23 cellular contexts compared by ENCODE assay signal in the genomic region with DNA sequence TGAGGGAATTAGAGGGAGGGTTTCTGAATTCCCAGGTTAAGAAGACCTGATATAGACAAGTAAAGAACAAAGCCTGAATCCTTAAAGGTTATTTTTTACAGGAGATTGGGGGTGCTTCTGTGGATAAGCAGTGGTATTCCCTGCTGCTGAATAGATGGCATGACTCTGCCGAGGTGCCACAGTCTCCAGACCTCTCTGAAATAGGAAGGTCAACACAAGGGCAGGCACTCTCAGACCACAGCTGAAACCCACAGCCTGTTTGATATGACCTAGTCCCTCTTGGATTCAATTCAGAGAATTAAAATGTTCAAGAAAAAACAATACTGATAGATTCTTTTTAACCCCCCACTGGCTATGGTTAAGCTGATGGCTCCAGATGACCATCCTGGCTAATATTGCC.
A peak's percentile ranks its signal among the peaks of the same experiment; 100 is the strongest.
DNase-seq lines count a peak whose midpoint lies in the region; ATAC-seq, FAIRE-seq and TF ChIP-seq lines count a peak whose summit lies in the region.
"Had no signal": no experiment of that assay in that cellular context is flagged by ENCODE, and none has a peak within 500 bp of the region (broad histone marks: within the 10 kb centered on the region; RNA-seq: fewer than 3 reads in every experiment).

No MANE protein-coding gene starts in this region.

- H3K4me1 ChIP-seq in astrocyte (ENCODE audit: insufficient read depth, low read length) = peaks cover 19% of the 10 kb centered on the region
- no peaks in the 10 kb centered on the region for H3K4me1 ChIP-seq in gastrocnemius medialis

- H3K36me3 Mint-ChIP-seq in activated T-cell treated with anti-CD3 and anti-CD28 coated beads, Interleukin-2, amount 50 U/mL, for 72 hours (ENCODE audit: insufficient read depth in 2 of 2) = no peaks in the 10 kb centered on the region
- H3K36me3 Mint-ChIP-seq in astrocyte (ENCODE audit: low read depth, unreplicated experiment) = peaks cover 3% of the 10 kb centered on the region

- peak in 1 of 2 donors; percentile 41 for ATAC-seq in activated T-cell treated with anti-CD3 and anti-CD28 coated beads, Interleukin-2, amount 50 U/mL, for 72 hours (replicated peaks in 1 of 2)
- ATAC-seq in HG02763 (IDR thresholded peaks at IDR 0.05; ENCODE audit: unreplicated experiment) = no peak
- ATAC-seq in gastrocnemius medialis = no peak
- ATAC-seq: activated T-cell treated with anti-CD3 and anti-CD28 coated beads, Interleukin-2, amount 50 U/mL, for 4 hours; HCT116 had no signal

- intact Hi-C loops in gastrocnemius medialis (cut with DNase I; ENCODE audit: low total_unique reads) = no loop called here

- H3K36me3 ChIP-seq in astrocyte (ENCODE audit: insufficient read depth, low read length) (no peaks in the 10 kb centered on the region), gastrocnemius medialis (no peaks in the 10 kb centered on the region)
- H3K36me3 ChIP-seq: thoracic aorta had no signal

- H3K27ac ChIP-seq in astrocyte (ENCODE audit: low read depth, low read length) = no peak overlapping the region
- H3K27ac ChIP-seq in gastrocnemius medialis = no peak overlapping the region
- H3K27ac ChIP-seq: PC-9, thoracic aorta had no signal

- FAIRE-seq in astrocyte (lab: Jason Lieb, UNC) = no peak
- FAIRE-seq: A204.1, G401.6 had no signal

- TF ChIP-seq CTCF in astrocyte (IDR thresholded peaks at IDR 0.05; ENCODE audit: insufficient read depth, low read depth, low read length) (no peak), gastrocnemius medialis (IDR thresholded peaks at IDR 0.05 in 4 of 5, conservative IDR thresholded peaks at IDR 0.05 in 1 of 5) (no peak)

- no peak for TF ChIP-seq POLR2A in gastrocnemius medialis (IDR thresholded peaks at IDR 0.05)

- DNase-seq in activated T-cell treated with anti-CD3 and anti-CD28 coated beads, Interleukin-2, amount 50 U/mL, for 72 hours = no peak
- no peak for DNase-seq in activated T-cell treated with anti-CD3 and anti-CD28 coated beads, Interleukin-2, amount 50 U/mL, for 48 hours
- DNase-seq in LHCN-M2 (ENCODE audit: low read depth) (peak; percentile 71), astrocyte (ENCODE audit: low read depth) (peak; percentile 5), renal cortical epithelial cell (ENCODE audit: low read depth) (peak; percentile 11), gastrocnemius medialis (no peak)
- DNase-seq in activated effector memory CD4-positive, alpha-beta T cell treated with anti-CD3 and anti-CD28 coated beads, Interleukin-2, amount 50 U/mL, for 16 hours = no peak
- DNase-seq: activated CD8-positive, alpha-beta memory T cell treated with anti-CD3 and anti-CD28 coated beads for 24 hours; activated T-cell treated with anti-CD3 and anti-CD28 coated beads, Interleukin-2, amount 50 U/mL, for 4 hours; effector memory CD4-positive, alpha-beta T cell; left cardiac atrium; NCI-H187; NCI-H345; PC-9; T-helper 9 cell had no signal

- in situ Hi-C loops in gastrocnemius medialis (cut with MboI; ENCODE audit: low sequenced_read_pairs in 4 of 4) = no loop called here

- H3K9me3 Mint-ChIP-seq in activated T-cell treated with anti-CD3 and anti-CD28 coated beads, Interleukin-2, amount 50 U/mL, for 72 hours = no peaks in the 10 kb centered on the region
- H3K9me3 Mint-ChIP-seq in astrocyte (ENCODE audit: unreplicated experiment) = no peaks in the 10 kb centered on the region
- H3K9me3 Mint-ChIP-seq: activated naive CD4-positive, alpha-beta T cell treated with anti-CD3 and anti-CD28 coated beads, Interleukin-2, amount 50 U/mL, for 24 hours; activated T-cell treated with anti-CD3 and anti-CD28 coated beads, Interleukin-2, amount 50 U/mL, for 4 hours; IgD-negative memory B cell; nephron had no signal

- H3K4me3 Mint-ChIP-seq in activated T-cell treated with anti-CD3 and anti-CD28 coated beads, Interleukin-2, amount 50 U/mL, for 72 hours = peak overlapping the region in 1 of 2 donors; percentile 15
- no peak overlapping the region for H3K4me3 Mint-ChIP-seq in astrocyte (ENCODE audit: unreplicated experiment)
- H3K4me3 Mint-ChIP-seq: activated T-cell treated with anti-CD3 and anti-CD28 coated beads, Interleukin-2, amount 50 U/mL, for 4 hours; IgD-negative memory B cell; nephron had no signal

- H3K4me1 Mint-ChIP-seq in activated T-cell treated with anti-CD3 and anti-CD28 coated beads, Interleukin-2, amount 50 U/mL, for 72 hours (ENCODE audit: low read depth) = peaks cover 28% of the 10 kb centered on the region
- peaks cover 22% of the 10 kb centered on the region for H3K4me1 Mint-ChIP-seq in astrocyte (ENCODE audit: low read depth, unreplicated experiment)
- H3K4me1 Mint-ChIP-seq: nephron had no signal

- no peaks in the 10 kb centered on the region for H3K79me2 ChIP-seq in astrocyte (ENCODE audit: insufficient read depth, low read length)

- no peak overlapping the region for H3K4me2 ChIP-seq in astrocyte (ENCODE audit: low read length)
- H3K4me2 ChIP-seq: PC-9 had no signal

- no peaks in the 10 kb centered on the region for H3K27me3 Mint-ChIP-seq in activated T-cell treated with anti-CD3 and anti-CD28 coated beads, Interleukin-2, amount 50 U/mL, for 72 hours (ENCODE audit: low read depth)
- no peaks in the 10 kb centered on the region for H3K27me3 Mint-ChIP-seq in astrocyte (ENCODE audit: low read depth, unreplicated experiment)
- H3K27me3 Mint-ChIP-seq: activated naive CD4-positive, alpha-beta T cell treated with anti-CD3 and anti-CD28 coated beads, Interleukin-2, amount 50 U/mL, for 24 hours; IgD-negative memory B cell had no signal

- H4K20me1 ChIP-seq in astrocyte (ENCODE audit: insufficient read depth, low read length) = no peaks in the 10 kb centered on the region

- H2AFZ ChIP-seq in astrocyte (ENCODE audit: low read depth, low read length) = no peak overlapping the region
- H2AFZ ChIP-seq: PC-9 had no signal

- no peak overlapping the region for H3K4me3 ChIP-seq in astrocyte (ENCODE audit: insufficient read depth, low read depth, low read length)
- no peak overlapping the region for H3K4me3 ChIP-seq in gastrocnemius medialis
- H3K4me3 ChIP-seq: PC-9, thoracic aorta had no signal

- H3K9me3 ChIP-seq in astrocyte (ENCODE audit: insufficient read depth, low read depth, low read length) = no peaks in the 10 kb centered on the region
- H3K9me3 ChIP-seq in gastrocnemius medialis = no peaks in the 10 kb centered on the region
- H3K9me3 ChIP-seq: thoracic aorta had no signal

- peak overlapping the region; percentile 40 for H3K27ac Mint-ChIP-seq in activated T-cell treated with anti-CD3 and anti-CD28 coated beads, Interleukin-2, amount 50 U/mL, for 72 hours
- H3K27ac Mint-ChIP-seq in astrocyte (ENCODE audit: unreplicated experiment) = no peak overlapping the region
- H3K27ac Mint-ChIP-seq: activated naive CD4-positive, alpha-beta T cell treated with anti-CD3 and anti-CD28 coated beads, Interleukin-2, amount 50 U/mL, for 24 hours; nephron had no signal

- no peaks in the 10 kb centered on the region for H3K27me3 ChIP-seq in astrocyte (ENCODE audit: insufficient read depth, low read length)
- no peaks in the 10 kb centered on the region for H3K27me3 ChIP-seq in gastrocnemius medialis

- H3K9ac ChIP-seq in astrocyte (ENCODE audit: low read length) = no peak overlapping the region

Comparison
In these comparisons a context has a peak if more than half of its experiments do, and no peak if none do; other contexts are left out.
1. DNase-seq: peak in LHCN-M2 (single experiment), astrocyte (single experiment) and renal cortical epithelial cell (single experiment); none in activated T-cell treated with anti-CD3 and anti-CD28 coated beads, Interleukin-2, amount 50 U/mL, for 72 hours (0 of 2), activated T-cell treated with anti-CD3 and anti-CD28 coated beads, Interleukin-2, amount 50 U/mL, for 48 hours (0 of 2), activated effector memory CD4-positive, alpha-beta T cell treated with anti-CD3 and anti-CD28 coated beads, Interleukin-2, amount 50 U/mL, for 16 hours (single experiment) and gastrocnemius medialis (0 of 2).